Comparison of ENCODE assay signal across 12 cellular contexts in genomic region chr7:106887376-106887775, GRCh38. TPM values are rescaled to one million over a fixed set of nuclear protein-coding genes. Genes with fewer than 3 reads are reported as not detected.
A peak's percentile ranks its signal among the peaks of the same experiment; 100 is the strongest.
DNase-seq lines count a peak whose midpoint lies in the region; ATAC-seq and TF ChIP-seq lines count a peak whose summit lies in the region.
"Had no signal": no experiment of that assay in that cellular context is flagged by ENCODE, and none has a peak within 500 bp of the region (broad histone marks: within the 10 kb centered on the region; RNA-seq: fewer than 3 reads in every experiment).

No MANE protein-coding gene starts in this region.

- H3K36me3 ChIP-seq in SK-N-SH (replicated peaks in 1 of 2; ENCODE audit: control insufficient read depth in 1 of 2, insufficient read depth in 2 of 2, low read length in 1 of 2) = no peaks in the 10 kb centered on the region

- no peaks in the 10 kb centered on the region for H3K9me2 ChIP-seq in SK-N-SH

- no peak overlapping the region for H2AFZ ChIP-seq in SK-N-SH (ENCODE audit: low read depth)

- no peak for TF ChIP-seq RAD21 in SK-N-SH (IDR thresholded peaks at IDR 0.05; ENCODE audit: low read length)

- no peaks in the 10 kb centered on the region for H3K79me2 ChIP-seq in SK-N-SH (ENCODE audit: insufficient read depth)

- ATAC-seq in SK-N-SH treated with all-trans-retinoic acid at 6 μM for 48 hours (no peak), GM21390 (IDR thresholded peaks at IDR 0.05; ENCODE audit: unreplicated experiment) (peak; percentile 71), HG03045 (IDR thresholded peaks at IDR 0.05; ENCODE audit: unreplicated experiment) (peak; percentile 69)

- no peak for DNase-seq in SK-N-SH
- DNase-seq in epithelial cell of esophagus (ENCODE audit: low read depth) = peak; percentile 6
- DNase-seq in cerebellar nuclear complex (lab: John Stamatoyannopoulos, UW) = no peak
- DNase-seq in coronary artery (ENCODE audit: low spot score) = no peak
- no peak for DNase-seq in NCI-H1436 (lab: John Stamatoyannopoulos, UW)
- DNase-seq: activated CD8-positive, alpha-beta memory T cell treated with anti-CD3 and anti-CD28 coated beads for 24 hours; DMS 273 treated with DMSO at 0.1 percent for 48 hours; T-helper 1 cell had no signal

- H3K9me3 ChIP-seq in SK-N-SH = no peaks in the 10 kb centered on the region
- H3K9me3 ChIP-seq: esophagus muscularis mucosa had no signal

- H3K4me3 ChIP-seq in SK-N-SH (ENCODE audit: low read depth in 2 of 2, low read length in 1 of 2) (no peak overlapping the region), epithelial cell of esophagus (ENCODE audit: low read length) (no peak overlapping the region), coronary artery (no peak overlapping the region)
- H3K4me3 ChIP-seq: esophagus muscularis mucosa had no signal

- CTCF ChIA-PET in SK-N-SH (lab: Yijun Ruan, JAX) = no interaction called here

- H3K4me1 ChIP-seq in SK-N-SH (ENCODE audit: control insufficient read depth in 1 of 2, insufficient read depth in 2 of 2, low read depth in 1 of 2, low read length in 1 of 2) = no peaks in the 10 kb centered on the region

- H3K4me2 ChIP-seq in SK-N-SH = no peak overlapping the region

- no peaks in the 10 kb centered on the region for H4K20me1 ChIP-seq in SK-N-SH (ENCODE audit: insufficient read depth)

- no peak for TF ChIP-seq EP300 in SK-N-SH (IDR thresholded peaks at IDR 0.05; ENCODE audit: borderline replicate concordance in 1 of 2, low read depth in 1 of 2, low read length in 1 of 2)

- POLR2A ChIA-PET in SK-N-SH (lab: Yijun Ruan, JAX) = interaction anchor here (0.8 kb wide), 1 partner anchor 42 kb away, joined by 3 read pairs; no protein-coding TSS in a partner anchor

- H3F3A ChIP-seq in SK-N-SH (replicated peaks; ENCODE audit: insufficient read depth) = no peaks in the 10 kb centered on the region

- H3K27ac ChIP-seq in SK-N-SH (ENCODE audit: low read depth in 2 of 2, low read length in 1 of 2) (no peak overlapping the region), coronary artery (no peak overlapping the region)
- H3K27ac ChIP-seq: esophagus muscularis mucosa had no signal

- 66% methylated on average over 1 of the region's 1 CpG for WGBS in SK-N-SH (ENCODE audit: low lambda C conversion rate)

- no peak overlapping the region for H3K9ac ChIP-seq in SK-N-SH

- TF ChIP-seq CTCF in SK-N-SH (IDR thresholded peaks at IDR 0.05) (no peak), epithelial cell of esophagus (IDR thresholded peaks at IDR 0.05; ENCODE audit: insufficient read depth, low read depth, low read length, missing control alignments) (no peak), coronary artery (IDR thresholded peaks at IDR 0.05) (no peak)

- no peaks in the 10 kb centered on the region; the same call in 1 of the 2 replicates for H3K27me3 ChIP-seq in SK-N-SH (ENCODE audit: insufficient read depth)
- H3K27me3 ChIP-seq: esophagus muscularis mucosa had no signal

TF ChIP-seq in SK-N-SH treated with all-trans-retinoic acid at 6 μM for 48 hours, 23 proteins besides CTCF, POLR2A, EP300 and RAD21:
- no peak for TF ChIP-seq TOX (CRISPR knock-in tag; IDR thresholded peaks at IDR 0.05; ENCODE audit: borderline replicate concordance)
- TF ChIP-seq SNAI2 (CRISPR knock-in tag; IDR thresholded peaks at IDR 0.05) = 0 out of 2 replicates have a peak, but pooled peaks have one; percentile 38
TF ChIP-seq in SK-N-SH treated with all-trans-retinoic acid at 6 μM for 48 hours: peak in this region for 1.

TF ChIP-seq in SK-N-SH, 30 proteins besides CTCF, POLR2A, EP300 and RAD21:
- TF ChIP-seq TAF1 (IDR thresholded peaks at IDR 0.05; ENCODE audit: borderline replicate concordance, low read depth, low read length) (no peak), NRF1 (IDR thresholded peaks at IDR 0.05; ENCODE audit: low read depth, low read length) (no peak)

RNA-seq across cellular contexts. Expression of gene PIK3CG, which starts 22.3 kb away (rescaled TPM):
- not detected in 2 replicates for polyA plus RNA-seq in SK-N-SH (2012; rRNA removed)
- under 0.01 TPM in 1 of 2 replicates, not detected in the other for polyA plus RNA-seq in SK-N-SH (2012; cell fraction: cytosol; rRNA removed)
- not detected in 2 replicates for polyA plus RNA-seq in SK-N-SH (2012; cell fraction: nucleus; rRNA removed)
